8 cellular contexts compared by ENCODE assay signal in the genomic region with DNA sequence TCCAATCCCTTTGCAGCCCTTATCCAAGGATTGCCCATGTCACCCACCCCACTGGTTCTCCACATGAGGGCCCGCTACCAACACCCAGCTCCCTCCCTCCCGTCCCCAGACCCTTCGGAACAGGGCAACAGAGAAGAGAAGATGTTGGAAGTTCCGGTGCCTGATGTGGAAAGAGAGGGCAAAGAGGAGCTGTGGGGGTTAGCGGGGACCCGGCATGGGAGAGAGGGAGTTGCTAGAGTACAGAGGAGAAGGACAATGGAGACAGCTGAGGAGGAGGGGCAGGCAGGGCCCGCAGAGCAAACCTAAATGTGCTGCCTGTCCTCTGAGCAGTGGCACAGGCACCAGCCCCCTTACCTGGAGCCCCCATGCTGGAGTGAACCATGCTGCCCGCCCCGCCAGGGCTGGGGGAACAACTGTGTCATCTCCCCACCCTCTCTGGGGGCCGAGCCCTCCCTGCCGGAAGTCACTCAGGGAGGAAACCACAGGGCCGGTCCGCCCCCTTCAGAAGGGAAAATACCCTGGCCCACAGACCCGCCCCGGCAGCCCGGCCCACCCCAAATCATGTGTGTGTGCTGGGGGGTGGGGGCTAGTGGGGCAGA. TPM values are rescaled to one million over a fixed set of nuclear protein-coding genes. Genes with fewer than 3 reads are reported as not detected.
DNase-seq lines count a peak whose midpoint lies in the region; ATAC-seq and TF ChIP-seq lines count a peak whose summit lies in the region.

A gene (minus strand): TSS at position 417 of the 599 bp plus-strand sequence. CDS start 35 bp downstream, at position 382.

- H3K36me3 Mint-ChIP-seq in activated CD4-positive, alpha-beta memory T cell treated with anti-CD3 and anti-CD28 coated beads for 36 hours, result no peaks in the 10 kb centered on the region
- H3K36me3 Mint-ChIP-seq in endothelial cell (ENCODE audit: low read depth, unreplicated experiment), result no peaks in the 10 kb centered on the region

- no peak within 1 kb of the TSS for H2BK12ac ChIP-seq in neuronal stem cell (ENCODE audit: low read length)

- peak; percentile 92 for DNase-seq in activated CD4-positive, alpha-beta memory T cell treated with anti-CD3 and anti-CD28 coated beads for 36 hours
- DNase-seq in endothelial cell (ENCODE audit: low spot score) (no peak), neuronal stem cell (ENCODE audit: low spot score) (no peak), GF-D8 (lab: John Stamatoyannopoulos, UW) (no peak)

- H3K4me1 Mint-ChIP-seq in activated CD4-positive, alpha-beta memory T cell treated with anti-CD3 and anti-CD28 coated beads for 36 hours (ENCODE audit: low read depth), result peaks cover 55% of the 10 kb centered on the region
- H3K4me1 Mint-ChIP-seq in endothelial cell (ENCODE audit: unreplicated experiment), result peaks cover 20% of the 10 kb centered on the region

- CTCF ChIA-PET in activated CD4-positive, alpha-beta memory T cell treated with anti-CD3 and anti-CD28 coated beads for 36 hours (lab: Charles Lee), result interaction anchor here (0.6 to 2.7 kb wide), 41 partner anchors 8 to 310 kb away, joined by 3 to 43 read pairs (median 4); a partner anchor contains a TSS

- H3K9ac ChIP-seq in HUES6 (ENCODE audit: low read length) (peak within 1 kb of the TSS; percentile 25), neuronal stem cell (ENCODE audit: low read depth, low read length, poor library complexity) (peak within 1 kb of the TSS; percentile 84)

- no peak within 1 kb of the TSS for H4K91ac ChIP-seq in neuronal stem cell (ENCODE audit: low read depth, low read length, poor library complexity)

- no peak within 1 kb of the TSS for H4K8ac ChIP-seq in neuronal stem cell (ENCODE audit: low read depth, low read length)

- peak; percentile 40 for ATAC-seq in GM18907 (IDR thresholded peaks at IDR 0.05; ENCODE audit: unreplicated experiment)
- ATAC-seq in HG02884 (IDR thresholded peaks at IDR 0.05; ENCODE audit: unreplicated experiment), result no peak

- H2AFZ ChIP-seq in neuronal stem cell (ENCODE audit: low read length), result peak within 1 kb of the TSS; percentile 90

- TF ChIP-seq CTCF in endothelial cell (IDR thresholded peaks at IDR 0.05; ENCODE audit: unreplicated experiment), result no peak

- H2BK120ac ChIP-seq in neuronal stem cell (ENCODE audit: low read depth, low read length), result no peak within 1 kb of the TSS

- peak within 1 kb of the TSS; percentile 45 for H3K18ac ChIP-seq in neuronal stem cell (ENCODE audit: low read length)

- H2AK5ac ChIP-seq in neuronal stem cell (ENCODE audit: low read depth, low read length), result peak within 1 kb of the TSS; percentile 39

- no peak within 1 kb of the TSS for H2BK15ac ChIP-seq in neuronal stem cell (ENCODE audit: low read length)

- peak within 1 kb of the TSS; percentile 63 for H3K4me3 ChIP-seq in HUES6 (ENCODE audit: low read depth, low read length)
- H3K4me3 ChIP-seq in neuronal stem cell (ENCODE audit: low read length in 2 of 2), result peak within 1 kb of the TSS in 1 of 2 donors; percentile 53
- H3K4me3 ChIP-seq in thymus (ENCODE audit: low read length), result peak within 1 kb of the TSS; percentile 45

- H3K27me3 ChIP-seq in HUES6 (ENCODE audit: control insufficient read depth, insufficient read depth, low read length), result peaks cover 31% of the 10 kb centered on the region
- H3K27me3 ChIP-seq in neuronal stem cell (ENCODE audit: control insufficient read depth in 3 of 3, insufficient read depth in 3 of 3, low read depth in 1 of 3, low read length in 3 of 3), result peaks cover 2 to 84% (median 24%) of the 10 kb centered on the region in 3 experiments
- H3K27me3 ChIP-seq in thymus (ENCODE audit: control insufficient read depth, insufficient read depth), result no peaks in the 10 kb centered on the region

- H3K4me1 ChIP-seq in HUES6 (ENCODE audit: control insufficient read depth, insufficient read depth, low read length) (peaks cover 10% of the 10 kb centered on the region; the same call in 1 of the 2 replicates), neuronal stem cell (ENCODE audit: control insufficient read depth in 2 of 2, insufficient read depth in 1 of 2, low read depth in 1 of 2, low read length in 2 of 2) (peaks cover 8 to 11% of the 10 kb centered on the region in 2 donors), thymus (ENCODE audit: control insufficient read depth, insufficient read depth, low read length) (peaks cover 17% of the 10 kb centered on the region)

- no peak within 1 kb of the TSS for H2BK5ac ChIP-seq in neuronal stem cell (ENCODE audit: low read length)

- peak within 1 kb of the TSS; percentile 26 for H3K14ac ChIP-seq in neuronal stem cell (ENCODE audit: low read length)

- H3K9me3 Mint-ChIP-seq in activated CD4-positive, alpha-beta memory T cell treated with anti-CD3 and anti-CD28 coated beads for 36 hours, result no peaks in the 10 kb centered on the region
- H3K9me3 Mint-ChIP-seq in endothelial cell (ENCODE audit: unreplicated experiment), result no peaks in the 10 kb centered on the region

- no peak within 1 kb of the TSS for H3K4ac ChIP-seq in neuronal stem cell (ENCODE audit: low read length)

- peak within 1 kb of the TSS; percentile 85 for H3K27ac Mint-ChIP-seq in activated CD4-positive, alpha-beta memory T cell treated with anti-CD3 and anti-CD28 coated beads for 36 hours
- H3K27ac Mint-ChIP-seq in endothelial cell (ENCODE audit: unreplicated experiment), result peak within 1 kb of the TSS; percentile 1

- H3K36me3 ChIP-seq in HUES6 (ENCODE audit: control insufficient read depth, insufficient read depth, low read length) (no peaks in the 10 kb centered on the region), neuronal stem cell (replicated peaks in 1 of 2; ENCODE audit: control insufficient read depth in 2 of 2, insufficient read depth in 2 of 2, low read length in 2 of 2) (no peaks in the 10 kb centered on the region), thymus (ENCODE audit: control insufficient read depth, insufficient read depth) (no peaks in the 10 kb centered on the region)

- no peaks in the 10 kb centered on the region for H3K79me1 ChIP-seq in neuronal stem cell (ENCODE audit: low read depth, low read length)

- no CpG with 5 or more reads among the region's 16 CpGs for WGBS in neuronal stem cell (ENCODE audit: extremely low coverage in 2 of 2, insufficient read length in 2 of 2, insufficient replicate concordance in 1 of 2), 2 donors
- WGBS in thymus, result 10% methylated on average over 16 of the region's 16 CpGs

- H3K27ac ChIP-seq in HUES6 (ENCODE audit: low read depth, low read length) (no peak within 1 kb of the TSS), neuronal stem cell (replicated peaks; ENCODE audit: low read length) (no peak within 1 kb of the TSS), thymus (ENCODE audit: low read depth) (peak within 1 kb of the TSS; percentile 70)

- intact Hi-C loops in activated CD4-positive, alpha-beta memory T cell treated with anti-CD3 and anti-CD28 coated beads for 36 hours (cut with micrococcal nuclease), result loop anchor here (1.0 to 5.0 kb wide), 7 partner anchors 9 to 290 kb away; a partner anchor contains a TSS

- H3K27me3 Mint-ChIP-seq in activated CD4-positive, alpha-beta memory T cell treated with anti-CD3 and anti-CD28 coated beads for 36 hours, result no peaks in the 10 kb centered on the region
- H3K27me3 Mint-ChIP-seq in endothelial cell (ENCODE audit: unreplicated experiment), result peaks cover 21% of the 10 kb centered on the region

- H3K4me3 Mint-ChIP-seq in activated CD4-positive, alpha-beta memory T cell treated with anti-CD3 and anti-CD28 coated beads for 36 hours, result peak within 1 kb of the TSS; percentile 81
- H3K4me3 Mint-ChIP-seq in endothelial cell (ENCODE audit: unreplicated experiment), result peak within 1 kb of the TSS; percentile 80

- POLR2A ChIA-PET in activated CD4-positive, alpha-beta memory T cell treated with anti-CD3 and anti-CD28 coated beads for 36 hours (lab: Charles Lee), result interaction anchor here (0.7 to 2.8 kb wide), 6 partner anchors 9 to 170 kb away, joined by 3 to 23 read pairs (median 4); a partner anchor contains a TSS

- H3K23ac ChIP-seq in neuronal stem cell (ENCODE audit: low read depth, low read length, poor library complexity), result peak within 1 kb of the TSS; percentile 44

- no peaks in the 10 kb centered on the region for H3K9me3 ChIP-seq in HUES6 (ENCODE audit: control insufficient read depth, insufficient read depth, low read depth, low read length)
- H3K9me3 ChIP-seq in neuronal stem cell (replicated peaks in 1 of 2; ENCODE audit: control insufficient read depth in 2 of 2, insufficient read depth in 1 of 2, low read depth in 1 of 2, low read length in 2 of 2), result peaks cover 0 to 2% of the 10 kb centered on the region in 2 donors
- H3K9me3 ChIP-seq in thymus (ENCODE audit: control insufficient read depth), result no peaks in the 10 kb centered on the region

- peak within 1 kb of the TSS; percentile 55 for H3K4me2 ChIP-seq in neuronal stem cell (ENCODE audit: insufficient read depth, low read length, poor library complexity, severe bottlenecking)

RNA-seq across cellular contexts. Expression of the gene that starts here (rescaled TPM):
- total RNA-seq in activated CD4-positive, alpha-beta memory T cell treated with anti-CD3 and anti-CD28 coated beads for 36 hours, result 10 to 100 TPM; 55.6 to 57.3 TPM
- total RNA-seq in endothelial cell (ENCODE audit: unreplicated experiment), result 5.7 TPM
- 2.4 TPM for polyA plus RNA-seq in neuronal stem cell (2013, experiment 1 of 2)
- polyA plus RNA-seq in neuronal stem cell (2013, experiment 2 of 2), result 2.5 TPM
- polyA plus RNA-seq in thymus, result 7.7 TPM
